In the genomic region with DNA sequence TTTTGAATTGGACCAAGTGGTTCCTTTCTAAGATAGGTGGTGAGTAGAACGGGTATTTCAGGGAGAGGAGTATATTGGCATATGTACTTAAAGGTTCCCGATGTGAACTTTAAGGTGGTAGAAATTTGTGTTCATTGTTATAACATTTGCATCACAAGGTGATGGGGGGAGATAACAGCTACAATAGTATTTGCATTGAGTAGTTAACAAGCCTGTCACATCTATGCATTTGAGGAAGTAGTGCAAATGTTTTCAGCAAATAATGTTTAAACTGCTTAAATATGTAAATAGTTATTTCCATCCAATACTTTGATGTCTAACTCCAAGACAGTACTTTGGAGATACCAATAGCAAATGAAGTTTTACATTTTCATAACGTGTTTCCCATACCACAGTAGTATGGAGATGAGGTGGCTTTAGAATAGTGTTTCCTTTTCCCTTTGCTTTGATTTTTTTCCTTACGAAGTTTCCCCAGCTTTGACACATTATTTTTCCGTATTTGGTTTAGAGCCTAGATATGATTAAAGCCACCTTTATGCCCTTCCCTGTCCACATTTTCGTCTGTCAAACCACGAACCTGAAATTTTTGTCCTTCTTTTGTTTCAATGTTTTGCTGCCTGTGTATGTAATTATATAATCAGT, we compare ENCODE assay signal across 14 cellular contexts.
"Had no signal": no experiment of that assay in that cellular context is flagged by ENCODE, and none has a peak within 500 bp of the region (broad histone marks: within the 10 kb centered on the region; RNA-seq: fewer than 3 reads in every experiment).

No MANE protein-coding gene starts in this region.

- H3K36me3 ChIP-seq: cardiac muscle cell had no signal

- H3K4me1 ChIP-seq: foreskin keratinocyte, psoas muscle had no signal

- ATAC-seq: activated naive CD8-positive, alpha-beta T cell treated with anti-CD3 and anti-CD28 coated beads, Interleukin-2, amount 50 U/mL, for 24 hours; foreskin keratinocyte had no signal

- H3K9me3 Mint-ChIP-seq: activated naive CD8-positive, alpha-beta T cell treated with anti-CD3 and anti-CD28 coated beads, Interleukin-2, amount 50 U/mL, for 24 hours; nephron progenitor cell had no signal

- H3K9me3 ChIP-seq: heart left ventricle, psoas muscle, suprapubic skin, upper lobe of right lung had no signal

- H3K4me3 ChIP-seq: cardiac muscle cell, heart left ventricle, psoas muscle, suprapubic skin, upper lobe of right lung had no signal

- H3K27ac Mint-ChIP-seq: activated naive CD8-positive, alpha-beta T cell treated with anti-CD3 and anti-CD28 coated beads, Interleukin-2, amount 50 U/mL, for 24 hours; nephron progenitor cell had no signal

- H3K4me3 Mint-ChIP-seq: activated naive CD8-positive, alpha-beta T cell treated with anti-CD3 and anti-CD28 coated beads, Interleukin-2, amount 50 U/mL, for 24 hours; nephron progenitor cell had no signal

- H3K27me3 ChIP-seq: cardiac muscle cell, foreskin keratinocyte, heart left ventricle, suprapubic skin, upper lobe of right lung had no signal

- DNase-seq: activated CD4-positive, alpha-beta T cell treated with anti-CD3 and anti-CD28 coated beads, Interleukin-2, amount 50 U/mL, for 1 hour; activated CD4-positive, CD25-positive, alpha-beta regulatory T cell; activated gamma-delta T cell; activated naive CD8-positive, alpha-beta T cell treated with anti-CD3 and anti-CD28 coated beads, Interleukin-2, amount 50 U/mL, for 24 hours; foreskin keratinocyte; heart left ventricle; left ventricle myocardium superior; nephron progenitor cell; psoas muscle; stimulated activated CD4-positive, alpha-beta T cell treated with anti-CD3 and anti-CD28 coated beads, Interleukin-2, amount 100 ng/mL, for 24 hours; T1000; upper lobe of right lung had no signal

- H3K4me1 Mint-ChIP-seq: nephron progenitor cell had no signal

- H3K27ac ChIP-seq: cardiac muscle cell, foreskin keratinocyte, heart left ventricle, psoas muscle, suprapubic skin, upper lobe of right lung had no signal
